Comparison of ENCODE assay signal across 12 cellular contexts in the genomic region with DNA sequence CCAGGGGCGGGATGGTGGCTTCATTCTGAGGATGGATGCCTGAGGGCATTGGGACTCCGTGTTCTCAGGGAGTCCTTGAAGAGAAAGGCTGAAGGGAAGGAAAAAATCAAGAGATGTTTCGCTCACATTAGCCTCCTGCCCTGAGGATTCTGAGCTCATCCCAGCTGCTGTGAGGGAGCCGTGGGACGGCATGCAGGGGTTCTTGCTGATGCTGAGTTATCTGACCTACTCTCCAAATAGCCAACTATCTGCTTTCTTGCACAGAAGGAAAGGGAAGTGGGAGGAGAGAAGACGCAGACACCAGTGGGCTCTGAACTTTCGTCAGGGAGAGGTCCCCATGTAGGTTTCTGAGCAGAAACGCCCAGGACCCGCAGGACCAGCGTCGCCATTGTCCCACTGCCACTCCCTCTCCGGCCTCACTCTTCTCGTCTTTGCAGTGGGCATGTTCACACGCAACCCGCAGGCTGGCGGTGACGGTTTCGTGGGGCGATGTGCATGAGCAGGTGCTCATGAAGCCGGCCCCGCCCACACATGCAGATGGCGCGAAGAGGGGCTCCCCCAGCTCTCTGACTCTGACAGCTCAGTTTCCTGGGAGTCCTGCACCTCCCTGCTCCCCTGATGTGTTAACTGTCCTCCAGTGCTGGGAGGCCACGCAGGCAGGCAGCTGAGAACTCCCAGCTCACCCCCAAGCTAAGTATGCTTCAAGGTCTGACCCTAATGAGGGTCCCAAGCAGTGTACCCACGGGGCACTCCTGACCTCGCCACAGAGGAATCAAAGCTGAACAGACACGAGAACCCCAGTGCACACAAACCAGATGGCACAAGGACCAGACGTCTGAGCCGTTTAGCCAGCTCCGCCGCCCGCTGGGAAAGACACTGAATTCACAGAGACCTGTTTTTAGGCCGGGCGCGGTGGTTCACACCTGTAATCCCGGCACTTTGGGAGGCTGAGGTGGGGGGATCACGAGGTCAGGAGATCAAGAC. TPM values are rescaled to one million over a fixed set of nuclear protein-coding genes. Genes with fewer than 3 reads are reported as not detected.
A peak's percentile ranks its signal among the peaks of the same experiment; 100 is the strongest.
DNase-seq lines count a peak whose midpoint lies in the region; ATAC-seq and TF ChIP-seq lines count a peak whose summit lies in the region.
"Had no signal": no experiment of that assay in that cellular context is flagged by ENCODE, and none has a peak within 500 bp of the region (broad histone marks: within the 10 kb centered on the region; RNA-seq: fewer than 3 reads in every experiment).

No MANE protein-coding gene starts in this region.

- H3K9me3 Mint-ChIP-seq in CD4-positive, CD25-positive, alpha-beta regulatory T cell, result peaks cover 0 to 14% (median 2%) of the 10 kb centered on the region in 7 donors

- peaks cover 12% of the 10 kb centered on the region for H3K27me3 Mint-ChIP-seq in CD4-positive, CD25-positive, alpha-beta regulatory T cell

- no peaks in the 10 kb centered on the region for H3K36me3 Mint-ChIP-seq in CD4-positive, CD25-positive, alpha-beta regulatory T cell

- peaks cover 0 to 11% (median 5%) of the 10 kb centered on the region in 4 donors for H3K4me1 Mint-ChIP-seq in CD4-positive, CD25-positive, alpha-beta regulatory T cell

- H3K36me3 ChIP-seq in CD4-positive, CD25-positive, alpha-beta regulatory T cell (ENCODE audit: control insufficient read depth, insufficient read depth, low read length), result no peaks in the 10 kb centered on the region
- H3K36me3 ChIP-seq in adipocyte (ENCODE audit: control insufficient read depth, insufficient read depth, low read length, severe bottlenecking), result no peaks in the 10 kb centered on the region
- no peaks in the 10 kb centered on the region for H3K36me3 ChIP-seq in smooth muscle cell (ENCODE audit: low read depth)
- H3K36me3 ChIP-seq: upper lobe of left lung had no signal

- TF ChIP-seq CTCF in smooth muscle cell (IDR thresholded peaks at IDR 0.05; ENCODE audit: borderline replicate concordance, insufficient read depth, poor library complexity, severe bottlenecking), result no peak

- no peak overlapping the region for H3K4me3 ChIP-seq in CD4-positive, CD25-positive, alpha-beta regulatory T cell (ENCODE audit: low read depth, low read length)
- H3K4me3 ChIP-seq in adipocyte (ENCODE audit: low read length), result no peak overlapping the region
- no peak overlapping the region for H3K4me3 ChIP-seq in smooth muscle cell
- H3K4me3 ChIP-seq: upper lobe of left lung had no signal

- peak overlapping the region in 1 of 4 donors; percentile 57 for H3K4me3 Mint-ChIP-seq in CD4-positive, CD25-positive, alpha-beta regulatory T cell
- H3K4me3 Mint-ChIP-seq: CD4-positive, alpha-beta T cell had no signal

- no peak overlapping the region for H3K4me2 ChIP-seq in smooth muscle cell

- H3K79me2 ChIP-seq in smooth muscle cell (ENCODE audit: low read depth), result no peaks in the 10 kb centered on the region

- no peak overlapping the region for H3K9ac ChIP-seq in adipocyte (ENCODE audit: low read length)
- no peak overlapping the region for H3K9ac ChIP-seq in smooth muscle cell (ENCODE audit: low read depth)

- ATAC-seq in CD4-positive, CD25-positive, alpha-beta regulatory T cell (ENCODE audit: low read depth in 2 of 2), result peak; percentile 33 to 59
- ATAC-seq in GM19351 (IDR thresholded peaks at IDR 0.05; ENCODE audit: unreplicated experiment) (peak; percentile 83), HG03103 (IDR thresholded peaks at IDR 0.05; ENCODE audit: low read depth, unreplicated experiment) (peak; percentile 70)

- no peak overlapping the region for H3K27ac ChIP-seq in CD4-positive, CD25-positive, alpha-beta regulatory T cell (ENCODE audit: insufficient read depth, low read length, poor library complexity, severe bottlenecking)
- no peak overlapping the region for H3K27ac ChIP-seq in smooth muscle cell (ENCODE audit: low read depth)
- H3K27ac ChIP-seq: upper lobe of left lung had no signal

- WGBS in smooth muscle cell (ENCODE audit: low lambda C conversion rate), result 86% methylated on average over 36 of the region's 37 CpGs

- no peaks in the 10 kb centered on the region for H3K27me3 ChIP-seq in CD4-positive, CD25-positive, alpha-beta regulatory T cell (ENCODE audit: control insufficient read depth, insufficient read depth, low read length)
- H3K27me3 ChIP-seq in adipocyte (replicated peaks; ENCODE audit: control insufficient read depth, insufficient read depth, low read length) (peaks cover 38% of the 10 kb centered on the region), smooth muscle cell (ENCODE audit: low read depth) (no peaks in the 10 kb centered on the region)
- H3K27me3 ChIP-seq: upper lobe of left lung had no signal

- peaks cover 9 to 18% of the 10 kb centered on the region in 2 experiments for H3K9me3 ChIP-seq in CD4-positive, CD25-positive, alpha-beta regulatory T cell (ENCODE audit: control insufficient read depth in 2 of 2, low read length in 2 of 2)
- H3K9me3 ChIP-seq in adipocyte (ENCODE audit: control insufficient read depth, low read length) (peaks cover 5% of the 10 kb centered on the region), smooth muscle cell (replicated peaks; ENCODE audit: low read depth) (no peaks in the 10 kb centered on the region)

- peak overlapping the region in 1 of 3 donors; percentile 40 for H3K27ac Mint-ChIP-seq in CD4-positive, CD25-positive, alpha-beta regulatory T cell
- H3K27ac Mint-ChIP-seq: CD4-positive, alpha-beta T cell had no signal

- H3K4me1 ChIP-seq in CD4-positive, CD25-positive, alpha-beta regulatory T cell (ENCODE audit: control insufficient read depth, insufficient read depth, low read length, poor library complexity, severe bottlenecking), result peaks cover 7% of the 10 kb centered on the region
- H3K4me1 ChIP-seq in adipocyte (ENCODE audit: control insufficient read depth, insufficient read depth, low read length) (peaks cover 21% of the 10 kb centered on the region), smooth muscle cell (ENCODE audit: low read depth) (no peaks in the 10 kb centered on the region)

- no peaks in the 10 kb centered on the region for H4K20me1 ChIP-seq in smooth muscle cell (ENCODE audit: low read depth)

- no peaks in the 10 kb centered on the region for H3F3A ChIP-seq in smooth muscle cell (ENCODE audit: low read depth)

- no peak overlapping the region for H2AFZ ChIP-seq in smooth muscle cell (ENCODE audit: low read depth)

- peak in 1 of 3 donors; percentile 31 for DNase-seq in CD4-positive, CD25-positive, alpha-beta regulatory T cell
- peak; percentile 20 for DNase-seq in adipocyte (ENCODE audit: low read depth)
- no peak for DNase-seq in AML-193 (lab: John Stamatoyannopoulos, UW)
- no peak for DNase-seq in SHP77 (lab: John Stamatoyannopoulos, UW)
- DNase-seq in COR-L47 (lab: John Stamatoyannopoulos, UW), result no peak
- DNase-seq in smooth muscle cell (lab: John Stamatoyannopoulos, UW; ENCODE audit: unreplicated experiment), result no peak
- DNase-seq: CD4-positive, alpha-beta T cell; central memory CD4-positive, alpha-beta T cell; retina had no signal

RNA-seq across cellular contexts. Expression of gene ABLIM2, which starts 13.6 kb away (rescaled TPM):
- 2.0 TPM for total RNA-seq in CD4-positive, CD25-positive, alpha-beta regulatory T cell
- 1 to 10 TPM in 3 of 4 donors, under 1 TPM in 1; 0.88 to 1.5 (median 1.1) TPM for polyA plus RNA-seq in CD4-positive, CD25-positive, alpha-beta regulatory T cell
- total RNA-seq in smooth muscle cell, result not detected in 2 replicates
- polyA plus RNA-seq in smooth muscle cell, result 0.08 and 0.30 TPM in 2 replicates

RNA-seq across cellular contexts. Expression of gene SH3TC1, which starts 26.9 kb away (rescaled TPM):
- 125 TPM for total RNA-seq in CD4-positive, CD25-positive, alpha-beta regulatory T cell
- 10 to 100 TPM; 10.6 to 21.1 (median 15.3) TPM for polyA plus RNA-seq in CD4-positive, CD25-positive, alpha-beta regulatory T cell
- 7.8 TPM in 2 replicates for total RNA-seq in smooth muscle cell
- 12.1 and 17.7 TPM in 2 replicates for polyA plus RNA-seq in smooth muscle cell

Comparison
In these comparisons a context has a peak if more than half of its experiments do, and no peak if none do; other contexts are left out.
1. RNA of gene SH3TC1, which starts 26.9 kb away (total RNA-seq): 125 TPM in CD4-positive, CD25-positive, alpha-beta regulatory T cell (single experiment); 7.8 TPM in smooth muscle cell; every median in the first group is over 10 times any median in the second.
2. Peak in every context shown above with its lines, with median percentiles within 50 percentile points of each other: ATAC-seq.